In the genomic region with DNA sequence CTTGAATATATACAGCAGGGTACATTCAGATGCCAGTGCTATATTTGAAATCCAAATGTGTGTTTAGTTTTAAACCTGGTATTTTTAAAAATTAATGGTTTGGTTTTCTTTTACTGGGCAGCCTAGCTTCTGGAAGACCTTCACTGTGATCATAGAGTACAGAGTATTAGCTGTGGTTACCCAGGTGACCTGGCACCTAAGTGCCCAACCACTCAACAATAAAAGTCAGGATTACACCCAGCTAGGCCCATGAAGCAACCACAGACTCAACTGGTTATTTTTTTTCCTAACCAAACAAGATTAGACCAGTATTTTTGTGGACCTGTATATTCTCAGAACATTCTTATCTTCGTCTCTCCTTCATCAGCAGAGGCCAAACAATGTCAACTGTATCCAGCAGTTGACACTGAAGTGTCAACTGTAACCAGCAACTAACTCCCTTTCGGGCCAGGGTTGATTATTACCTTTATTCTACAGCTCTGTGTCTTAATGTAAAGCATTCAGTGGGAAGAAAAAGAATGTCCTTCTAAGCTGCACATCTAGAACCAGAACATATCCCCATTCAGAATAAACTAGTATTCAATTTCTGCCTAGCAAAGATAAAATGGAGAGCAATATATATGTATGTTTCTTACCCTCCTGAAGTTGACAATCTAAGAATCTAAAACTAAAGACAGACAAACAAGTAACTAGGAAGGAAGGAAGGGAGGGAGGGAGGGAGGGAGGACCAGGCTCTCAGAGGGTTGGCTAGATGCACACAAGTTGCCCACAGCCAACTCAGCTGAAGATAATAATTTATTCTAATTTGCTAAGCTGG, we compare ENCODE assay signal across 1 cellular context.
TF ChIP-seq lines count a peak whose summit lies in the region.

No MANE protein-coding gene starts in this region.

TF ChIP-seq in K562, 482 proteins besides CTCF, POLR2A, EP300 and RAD21:
- TF ChIP-seq, protein P1, sequence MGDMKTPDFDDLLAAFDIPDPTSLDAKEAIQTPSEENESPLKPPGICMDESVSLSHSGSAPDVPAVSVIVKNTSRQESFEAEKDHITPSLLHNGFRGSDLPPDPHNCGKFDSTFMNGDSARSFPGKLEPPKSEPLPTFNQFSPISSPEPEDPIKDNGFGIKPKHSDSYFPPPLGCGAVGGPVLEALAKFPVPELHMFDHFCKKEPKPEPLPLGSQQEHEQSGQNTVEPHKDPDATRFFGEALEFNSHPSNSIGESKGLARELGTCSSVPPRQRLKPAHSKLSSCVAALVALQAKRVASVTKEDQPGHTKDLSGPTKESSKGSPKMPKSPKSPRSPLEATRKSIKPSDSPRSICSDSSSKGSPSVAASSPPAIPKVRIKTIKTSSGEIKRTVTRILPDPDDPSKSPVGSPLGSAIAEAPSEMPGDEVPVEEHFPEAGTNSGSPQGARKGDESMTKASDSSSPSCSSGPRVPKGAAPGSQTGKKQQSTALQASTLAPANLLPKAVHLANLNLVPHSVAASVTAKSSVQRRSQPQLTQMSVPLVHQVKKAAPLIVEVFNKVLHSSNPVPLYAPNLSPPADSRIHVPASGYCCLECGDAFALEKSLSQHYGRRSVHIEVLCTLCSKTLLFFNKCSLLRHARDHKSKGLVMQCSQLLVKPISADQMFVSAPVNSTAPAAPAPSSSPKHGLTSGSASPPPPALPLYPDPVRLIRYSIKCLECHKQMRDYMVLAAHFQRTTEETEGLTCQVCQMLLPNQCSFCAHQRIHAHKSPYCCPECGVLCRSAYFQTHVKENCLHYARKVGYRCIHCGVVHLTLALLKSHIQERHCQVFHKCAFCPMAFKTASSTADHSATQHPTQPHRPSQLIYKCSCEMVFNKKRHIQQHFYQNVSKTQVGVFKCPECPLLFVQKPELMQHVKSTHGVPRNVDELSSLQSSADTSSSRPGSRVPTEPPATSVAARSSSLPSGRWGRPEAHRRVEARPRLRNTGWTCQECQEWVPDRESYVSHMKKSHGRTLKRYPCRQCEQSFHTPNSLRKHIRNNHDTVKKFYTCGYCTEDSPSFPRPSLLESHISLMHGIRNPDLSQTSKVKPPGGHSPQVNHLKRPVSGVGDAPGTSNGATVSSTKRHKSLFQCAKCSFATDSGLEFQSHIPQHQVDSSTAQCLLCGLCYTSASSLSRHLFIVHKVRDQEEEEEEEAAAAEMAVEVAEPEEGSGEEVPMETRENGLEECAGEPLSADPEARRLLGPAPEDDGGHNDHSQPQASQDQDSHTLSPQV (IDR thresholded peaks at IDR 0.05), result peak; percentile 46; the same call in 1 of the 2 replicates
- TF ChIP-seq DACH1 (IDR thresholded peaks at IDR 0.05; ENCODE audit: partially characterized antibody) (no peak), STAT5A (IDR thresholded peaks at IDR 0.05; ENCODE audit: borderline replicate concordance, low read length) (peak; percentile 25; the same call in 1 of the 2 replicates), ZNF589 (CRISPR knock-in tag; IDR thresholded peaks at IDR 0.05; ENCODE audit: low read depth) (no peak), ARHGAP35 (IDR thresholded peaks at IDR 0.05; ENCODE audit: partially characterized antibody) (no peak), CHD4 (IDR thresholded peaks at IDR 0.05; ENCODE audit: insufficient read depth, insufficient replicate concordance, low read depth, low read length, poor library complexity, severe bottlenecking) (no peak), CBFA2T3 (IDR thresholded peaks at IDR 0.05) (peak; percentile 21; the same call in 1 of the 2 replicates), ADNP (tag; IDR thresholded peaks at IDR 0.05) (no peak), GATAD2A (IDR thresholded peaks at IDR 0.05) (no peak), BCL6 (CRISPR knock-in tag; IDR thresholded peaks at IDR 0.05) (no peak), DMBX1 (CRISPR knock-in tag; IDR thresholded peaks at IDR 0.05; ENCODE audit: borderline replicate concordance) (no peak), ZC3H8 (IDR thresholded peaks at IDR 0.05) (no peak), ARID1B (IDR thresholded peaks at IDR 0.05) (peak; percentile 19; the same call in 1 of the 2 replicates)
- TF ChIP-seq, protein P2, sequence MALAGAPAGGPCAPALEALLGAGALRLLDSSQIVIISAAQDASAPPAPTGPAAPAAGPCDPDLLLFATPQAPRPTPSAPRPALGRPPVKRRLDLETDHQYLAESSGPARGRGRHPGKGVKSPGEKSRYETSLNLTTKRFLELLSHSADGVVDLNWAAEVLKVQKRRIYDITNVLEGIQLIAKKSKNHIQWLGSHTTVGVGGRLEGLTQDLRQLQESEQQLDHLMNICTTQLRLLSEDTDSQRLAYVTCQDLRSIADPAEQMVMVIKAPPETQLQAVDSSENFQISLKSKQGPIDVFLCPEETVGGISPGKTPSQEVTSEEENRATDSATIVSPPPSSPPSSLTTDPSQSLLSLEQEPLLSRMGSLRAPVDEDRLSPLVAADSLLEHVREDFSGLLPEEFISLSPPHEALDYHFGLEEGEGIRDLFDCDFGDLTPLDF (CRISPR knock-in tag; IDR thresholded peaks at IDR 0.05), result no peak
- TF ChIP-seq, protein P3, sequence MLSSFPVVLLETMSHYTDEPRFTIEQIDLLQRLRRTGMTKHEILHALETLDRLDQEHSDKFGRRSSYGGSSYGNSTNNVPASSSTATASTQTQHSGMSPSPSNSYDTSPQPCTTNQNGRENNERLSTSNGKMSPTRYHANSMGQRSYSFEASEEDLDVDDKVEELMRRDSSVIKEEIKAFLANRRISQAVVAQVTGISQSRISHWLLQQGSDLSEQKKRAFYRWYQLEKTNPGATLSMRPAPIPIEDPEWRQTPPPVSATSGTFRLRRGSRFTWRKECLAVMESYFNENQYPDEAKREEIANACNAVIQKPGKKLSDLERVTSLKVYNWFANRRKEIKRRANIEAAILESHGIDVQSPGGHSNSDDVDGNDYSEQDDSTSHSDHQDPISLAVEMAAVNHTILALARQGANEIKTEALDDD (IDR thresholded peaks at IDR 0.05), result peak; percentile 94
- TF ChIP-seq, protein P4, sequence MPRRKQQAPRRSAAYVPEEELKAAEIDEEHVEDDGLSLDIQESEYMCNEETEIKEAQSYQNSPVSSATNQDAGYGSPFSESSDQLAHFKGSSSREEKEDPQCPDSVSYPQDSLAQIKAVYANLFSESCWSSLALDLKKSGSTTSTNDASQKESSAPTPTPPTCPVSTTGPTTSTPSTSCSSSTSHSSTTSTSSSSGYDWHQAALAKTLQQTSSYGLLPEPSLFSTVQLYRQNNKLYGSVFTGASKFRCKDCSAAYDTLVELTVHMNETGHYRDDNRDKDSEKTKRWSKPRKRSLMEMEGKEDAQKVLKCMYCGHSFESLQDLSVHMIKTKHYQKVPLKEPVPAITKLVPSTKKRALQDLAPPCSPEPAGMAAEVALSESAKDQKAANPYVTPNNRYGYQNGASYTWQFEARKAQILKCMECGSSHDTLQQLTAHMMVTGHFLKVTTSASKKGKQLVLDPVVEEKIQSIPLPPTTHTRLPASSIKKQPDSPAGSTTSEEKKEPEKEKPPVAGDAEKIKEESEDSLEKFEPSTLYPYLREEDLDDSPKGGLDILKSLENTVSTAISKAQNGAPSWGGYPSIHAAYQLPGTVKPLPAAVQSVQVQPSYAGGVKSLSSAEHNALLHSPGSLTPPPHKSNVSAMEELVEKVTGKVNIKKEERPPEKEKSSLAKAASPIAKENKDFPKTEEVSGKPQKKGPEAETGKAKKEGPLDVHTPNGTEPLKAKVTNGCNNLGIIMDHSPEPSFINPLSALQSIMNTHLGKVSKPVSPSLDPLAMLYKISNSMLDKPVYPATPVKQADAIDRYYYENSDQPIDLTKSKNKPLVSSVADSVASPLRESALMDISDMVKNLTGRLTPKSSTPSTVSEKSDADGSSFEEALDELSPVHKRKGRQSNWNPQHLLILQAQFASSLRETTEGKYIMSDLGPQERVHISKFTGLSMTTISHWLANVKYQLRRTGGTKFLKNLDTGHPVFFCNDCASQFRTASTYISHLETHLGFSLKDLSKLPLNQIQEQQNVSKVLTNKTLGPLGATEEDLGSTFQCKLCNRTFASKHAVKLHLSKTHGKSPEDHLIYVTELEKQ (CRISPR knock-in tag; IDR thresholded peaks at IDR 0.05), result no peak
- TF ChIP-seq, protein P5, sequence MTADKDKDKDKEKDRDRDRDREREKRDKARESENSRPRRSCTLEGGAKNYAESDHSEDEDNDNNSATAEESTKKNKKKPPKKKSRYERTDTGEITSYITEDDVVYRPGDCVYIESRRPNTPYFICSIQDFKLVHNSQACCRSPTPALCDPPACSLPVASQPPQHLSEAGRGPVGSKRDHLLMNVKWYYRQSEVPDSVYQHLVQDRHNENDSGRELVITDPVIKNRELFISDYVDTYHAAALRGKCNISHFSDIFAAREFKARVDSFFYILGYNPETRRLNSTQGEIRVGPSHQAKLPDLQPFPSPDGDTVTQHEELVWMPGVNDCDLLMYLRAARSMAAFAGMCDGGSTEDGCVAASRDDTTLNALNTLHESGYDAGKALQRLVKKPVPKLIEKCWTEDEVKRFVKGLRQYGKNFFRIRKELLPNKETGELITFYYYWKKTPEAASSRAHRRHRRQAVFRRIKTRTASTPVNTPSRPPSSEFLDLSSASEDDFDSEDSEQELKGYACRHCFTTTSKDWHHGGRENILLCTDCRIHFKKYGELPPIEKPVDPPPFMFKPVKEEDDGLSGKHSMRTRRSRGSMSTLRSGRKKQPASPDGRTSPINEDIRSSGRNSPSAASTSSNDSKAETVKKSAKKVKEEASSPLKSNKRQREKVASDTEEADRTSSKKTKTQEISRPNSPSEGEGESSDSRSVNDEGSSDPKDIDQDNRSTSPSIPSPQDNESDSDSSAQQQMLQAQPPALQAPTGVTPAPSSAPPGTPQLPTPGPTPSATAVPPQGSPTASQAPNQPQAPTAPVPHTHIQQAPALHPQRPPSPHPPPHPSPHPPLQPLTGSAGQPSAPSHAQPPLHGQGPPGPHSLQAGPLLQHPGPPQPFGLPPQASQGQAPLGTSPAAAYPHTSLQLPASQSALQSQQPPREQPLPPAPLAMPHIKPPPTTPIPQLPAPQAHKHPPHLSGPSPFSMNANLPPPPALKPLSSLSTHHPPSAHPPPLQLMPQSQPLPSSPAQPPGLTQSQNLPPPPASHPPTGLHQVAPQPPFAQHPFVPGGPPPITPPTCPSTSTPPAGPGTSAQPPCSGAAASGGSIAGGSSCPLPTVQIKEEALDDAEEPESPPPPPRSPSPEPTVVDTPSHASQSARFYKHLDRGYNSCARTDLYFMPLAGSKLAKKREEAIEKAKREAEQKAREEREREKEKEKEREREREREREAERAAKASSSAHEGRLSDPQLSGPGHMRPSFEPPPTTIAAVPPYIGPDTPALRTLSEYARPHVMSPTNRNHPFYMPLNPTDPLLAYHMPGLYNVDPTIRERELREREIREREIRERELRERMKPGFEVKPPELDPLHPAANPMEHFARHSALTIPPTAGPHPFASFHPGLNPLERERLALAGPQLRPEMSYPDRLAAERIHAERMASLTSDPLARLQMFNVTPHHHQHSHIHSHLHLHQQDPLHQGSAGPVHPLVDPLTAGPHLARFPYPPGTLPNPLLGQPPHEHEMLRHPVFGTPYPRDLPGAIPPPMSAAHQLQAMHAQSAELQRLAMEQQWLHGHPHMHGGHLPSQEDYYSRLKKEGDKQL (CRISPR knock-in tag; IDR thresholded peaks at IDR 0.05; ENCODE audit: borderline replicate concordance), result no peak
